11 cellular contexts compared by ENCODE assay signal in genomic region chr4:185566425-185566824, GRCh38. TPM values are rescaled to one million over a fixed set of nuclear protein-coding genes. Genes with fewer than 3 reads are reported as not detected.
DNase-seq lines count a peak whose midpoint lies in the region; ATAC-seq and TF ChIP-seq lines count a peak whose summit lies in the region.
"Had no signal": no experiment of that assay in that cellular context is flagged by ENCODE, and none has a peak within 500 bp of the region (broad histone marks: within the 10 kb centered on the region; RNA-seq: fewer than 3 reads in every experiment).

No MANE protein-coding gene starts in this region.

- ATAC-seq in HG03095 (IDR thresholded peaks at IDR 0.05; ENCODE audit: unreplicated experiment) = no peak
- ATAC-seq: HCT116 had no signal

- WGBS in esophagus muscularis mucosa = 24% methylated on average over 8 of the region's 8 CpGs

- H3K4me2 ChIP-seq in osteoblast (ENCODE audit: insufficient read depth, low read length) = no peak overlapping the region

- TF ChIP-seq POLR2A in esophagus muscularis mucosa (IDR thresholded peaks at IDR 0.05; ENCODE audit: low read depth) = no peak

- H3K79me2 ChIP-seq in osteoblast (ENCODE audit: insufficient read depth, low read length) = no peaks in the 10 kb centered on the region

- H3K4me3 ChIP-seq in esophagus muscularis mucosa (peak overlapping the region in 1 of 4 donors; percentile 18), osteoblast (ENCODE audit: insufficient read depth, low read length) (no peak overlapping the region)

- H3K4me1 ChIP-seq in esophagus muscularis mucosa = peaks cover 27 to 63% (median 57%) of the 10 kb centered on the region in 4 donors
- peaks cover 14% of the 10 kb centered on the region for H3K4me1 ChIP-seq in osteoblast (ENCODE audit: insufficient read depth, low read length)

- H3K36me3 ChIP-seq in esophagus muscularis mucosa (no peaks in the 10 kb centered on the region), osteoblast (ENCODE audit: insufficient read depth, low read length) (no peaks in the 10 kb centered on the region)

- H3K9me3 ChIP-seq in esophagus muscularis mucosa = no peaks in the 10 kb centered on the region
- H3K9me3 ChIP-seq in osteoblast (ENCODE audit: low read depth, low read length) = no peaks in the 10 kb centered on the region

- TF ChIP-seq EP300 in esophagus muscularis mucosa (IDR thresholded peaks at IDR 0.05) = no peak

- no peak overlapping the region for H2AFZ ChIP-seq in osteoblast (ENCODE audit: low read length)

- H3K27me3 ChIP-seq in esophagus muscularis mucosa = no peaks in the 10 kb centered on the region
- no peaks in the 10 kb centered on the region for H3K27me3 ChIP-seq in osteoblast (ENCODE audit: insufficient read depth, low read length)

- DNase-seq in stimulated activated CD4-positive, alpha-beta T cell treated with anti-CD3 and anti-CD28 coated beads, Interleukin-4, amount 100 ng/mL, for 48 hours (ENCODE audit: low read depth in 2 of 2) = peak; percentile 3 to 16
- no peak for DNase-seq in stimulated activated CD4-positive, alpha-beta T cell treated with anti-CD3 and anti-CD28 coated beads, Interleukin-4, amount 100 ng/mL, for 4 hours
- DNase-seq in esophagus muscularis mucosa (ENCODE audit: extremely low spot score) = peak; percentile 91
- DNase-seq in osteoblast (ENCODE audit: insufficient read length, low spot score, missing footprints) = no peak
- no peak for DNase-seq in NK-92 treated with Interleukin-12 subunit alpha and Interleukin-12 subunit beta, amount 100 ng/mL, for 24 hours (lab: John Stamatoyannopoulos, UW)
- DNase-seq in NCI-H2171 treated with DMSO at 0.1 percent for 48 hours (lab: John Stamatoyannopoulos, UW) = no peak
- DNase-seq in NCI-H2171 (lab: John Stamatoyannopoulos, UW) = no peak
- DNase-seq: naive B cell, NCI-H2081 treated with DMSO at 0.1 percent for 48 hours had no signal

- intact Hi-C loops in esophagus muscularis mucosa (cut with DNase I) = no loop called here

- H3K27ac ChIP-seq in esophagus muscularis mucosa (replicated peaks in 1 of 4) = peak overlapping the region; percentile 85 to 91 (median 86)
- peak overlapping the region; percentile 87 for H3K27ac ChIP-seq in osteoblast (ENCODE audit: low read depth, low read length)

- no peaks in the 10 kb centered on the region for H4K20me1 ChIP-seq in osteoblast (ENCODE audit: insufficient read depth, low read length)

- TF ChIP-seq CTCF in esophagus muscularis mucosa (IDR thresholded peaks at IDR 0.05) = no peak
- no peak for TF ChIP-seq CTCF in osteoblast (IDR thresholded peaks at IDR 0.05; ENCODE audit: extremely low read depth, low read depth, low read length)

RNA-seq across cellular contexts. Expression of gene PDLIM3, which starts 31.1 kb away (rescaled TPM):
- total RNA-seq in esophagus muscularis mucosa (1,000 to 10,000 TPM; 1,279 to 2,098 (median 1,627) TPM), osteoblast (1.8 and 2.2 TPM in 2 replicates)

Comparison
In these comparisons a context has a peak if more than half of its experiments do, and no peak if none do; other contexts are left out.
1. DNase-seq: peak in stimulated activated CD4-positive, alpha-beta T cell treated with anti-CD3 and anti-CD28 coated beads, Interleukin-4, amount 100 ng/mL, for 48 hours (2 of 2) and esophagus muscularis mucosa (single experiment); none in stimulated activated CD4-positive, alpha-beta T cell treated with anti-CD3 and anti-CD28 coated beads, Interleukin-4, amount 100 ng/mL, for 4 hours (0 of 2), osteoblast (single experiment), NK-92 treated with Interleukin-12 subunit alpha and Interleukin-12 subunit beta, amount 100 ng/mL, for 24 hours (single experiment), NCI-H2171 treated with DMSO at 0.1 percent for 48 hours (single experiment) and NCI-H2171 (single experiment).
2. RNA of gene PDLIM3, which starts 31.1 kb away (total RNA-seq): 1,279 to 2,098 TPM in esophagus muscularis mucosa; 1.8 to 2.2 TPM in osteoblast; every median in the first group is over 100 times any median in the second.